16 cellular contexts compared by ENCODE assay signal in genomic region chr11:69882270-69882608, GRCh38.
"Had no signal": no experiment of that assay in that cellular context is flagged by ENCODE, and none has a peak within 500 bp of the region (broad histone marks: within the 10 kb centered on the region; RNA-seq: fewer than 3 reads in every experiment).

No MANE protein-coding gene starts in this region.

- DNase-seq: colonic mucosa; foreskin keratinocyte; head of caudate nucleus; left colon; left ventricle myocardium superior; naive B cell; ovary; right cardiac atrium; small intestine; stimulated activated CD4-positive, alpha-beta T cell treated with anti-CD3 and anti-CD28 coated beads, Interleukin-12 subunit alpha, Interleukin-12 subunit beta, amount 100 ng/mL, for 4 hours; stimulated activated naive CD4-positive, alpha-beta T cell treated with Interleukin-2 at 50 U/mL for 16 hours; trophoblast cell; uterus had no signal

- H3K4me1 ChIP-seq: colonic mucosa, foreskin keratinocyte, uterus had no signal

- H3K4me2 ChIP-seq: hepatocyte had no signal

- H3K4me1 Mint-ChIP-seq: naive B cell had no signal

- H3K9me3 Mint-ChIP-seq: naive B cell had no signal

- FAIRE-seq: endothelial cell of umbilical vein, small intestine had no signal

- H3K9me3 ChIP-seq: colonic mucosa, ovary, uterus had no signal

- H2AFZ ChIP-seq: hepatocyte had no signal

- H3K36me3 Mint-ChIP-seq: naive B cell had no signal

- ATAC-seq: foreskin keratinocyte, left colon, left ventricle myocardium superior, right cardiac atrium had no signal

- H3K27me3 ChIP-seq: colonic mucosa, hepatocyte, ovary, uterus had no signal

- H3K79me2 ChIP-seq: hepatocyte had no signal

- H3K4me3 ChIP-seq: colonic mucosa, hepatocyte, ovary, uterus had no signal

- H3K27ac Mint-ChIP-seq: naive B cell, progenitor cell of endocrine pancreas had no signal

- H3K27ac ChIP-seq: colonic mucosa, foreskin keratinocyte, hepatocyte, ovary, uterus had no signal

- H3K36me3 ChIP-seq: colonic mucosa, ovary, uterus had no signal

- H3K4me3 Mint-ChIP-seq: naive B cell had no signal
